In genomic region chr6:40714576-40715500, GRCh38 we compare ENCODE assay signal across 15 cellular contexts.
DNase-seq lines count a peak whose midpoint lies in the region; ATAC-seq and TF ChIP-seq lines count a peak whose summit lies in the region.
"Had no signal": no experiment of that assay in that cellular context is flagged by ENCODE, and none has a peak within 500 bp of the region (broad histone marks: within the 10 kb centered on the region; RNA-seq: fewer than 3 reads in every experiment).

No MANE protein-coding gene starts in this region.

- CTCF ChIA-PET in activated CD8-positive, alpha-beta T cell treated with anti-CD3 and anti-CD28 coated beads, Interleukin-2, amount 10 ng/mL, durations not matched to agents 7 days and 5 days (lab: Charles Lee), result interaction anchor here (1.1 kb wide), 1 partner anchor 10 kb away, joined by 3 read pairs; no protein-coding TSS in a partner anchor

- H3K27me3 ChIP-seq in mucosa of rectum (ENCODE audit: control insufficient read depth in 2 of 2, insufficient read depth in 2 of 2, low read length in 2 of 2), result no peaks in the 10 kb centered on the region
- H3K27me3 ChIP-seq: Peyer's patch, upper lobe of left lung had no signal

- peak overlapping the region in 1 of 2 donors; percentile 36 for H3K9ac ChIP-seq in mucosa of rectum (ENCODE audit: low read depth in 1 of 2, low read length in 2 of 2)
- H3K9ac ChIP-seq: parathyroid adenoma had no signal

- H3K27ac ChIP-seq in mucosa of rectum (ENCODE audit: low read depth in 2 of 2, low read length in 2 of 2), result peak overlapping the region; percentile 61 to 77
- no peak overlapping the region for H3K27ac ChIP-seq in coronary artery
- H3K27ac ChIP-seq: parathyroid adenoma, upper lobe of left lung had no signal

- TF ChIP-seq CTCF in coronary artery (IDR thresholded peaks at IDR 0.05), result no peak

- POLR2A ChIA-PET in activated CD8-positive, alpha-beta T cell treated with anti-CD3 and anti-CD28 coated beads, Interleukin-2, amount 10 ng/mL, durations not matched to agents 7 days and 5 days (lab: Charles Lee), result no interaction called here

- no peak overlapping the region for H3K27ac Mint-ChIP-seq in activated CD8-positive, alpha-beta T cell treated with anti-CD3 and anti-CD28 coated beads, Interleukin-2, amount 10 ng/mL, durations not matched to agents 7 days and 5 days
- H3K27ac Mint-ChIP-seq: activated T-helper 2 cell treated with anti-CD3 and anti-CD28 coated beads, Interferon-gamma antibody, Interleukin-2, Interleukin-4, amounts not matched to agents 10 μg/mL and 5 μg/mL and 100 μg/mL, durations not matched to agents 14 hours and 24 hours and 36 hours had no signal

- no peak for ATAC-seq in activated CD8-positive, alpha-beta T cell treated with anti-CD3 and anti-CD28 coated beads, Interleukin-2, amount 10 ng/mL, durations not matched to agents 7 days and 5 days

- H3K4me1 ChIP-seq in mucosa of rectum (ENCODE audit: control insufficient read depth in 2 of 2, insufficient read depth in 2 of 2, low read length in 2 of 2), result peaks cover 4 to 25% of the 10 kb centered on the region in 2 donors
- H3K4me1 ChIP-seq: parathyroid adenoma had no signal

- H3K4me3 ChIP-seq in mucosa of rectum (ENCODE audit: low read length in 2 of 2) (peak overlapping the region in 1 of 2 donors; percentile 33), coronary artery (no peak overlapping the region)
- H3K4me3 ChIP-seq: Peyer's patch, upper lobe of left lung had no signal

- H3K27me3 Mint-ChIP-seq in activated CD8-positive, alpha-beta T cell treated with anti-CD3 and anti-CD28 coated beads, Interleukin-2, amount 10 ng/mL, durations not matched to agents 7 days and 5 days (ENCODE audit: low read depth), result peaks cover 5% of the 10 kb centered on the region

- no peaks in the 10 kb centered on the region for H3K36me3 Mint-ChIP-seq in activated CD8-positive, alpha-beta T cell treated with anti-CD3 and anti-CD28 coated beads, Interleukin-2, amount 10 ng/mL, durations not matched to agents 7 days and 5 days (ENCODE audit: low read depth)

- H3K4me1 Mint-ChIP-seq in activated CD8-positive, alpha-beta T cell treated with anti-CD3 and anti-CD28 coated beads, Interleukin-2, amount 10 ng/mL, durations not matched to agents 7 days and 5 days (ENCODE audit: low read depth), result peaks cover 6% of the 10 kb centered on the region

- no peak overlapping the region for H3K4me3 Mint-ChIP-seq in activated CD8-positive, alpha-beta T cell treated with anti-CD3 and anti-CD28 coated beads, Interleukin-2, amount 10 ng/mL, durations not matched to agents 7 days and 5 days

- H3K9me3 ChIP-seq in mucosa of rectum (ENCODE audit: control insufficient read depth in 2 of 2, low read length in 2 of 2), result no peaks in the 10 kb centered on the region
- H3K9me3 ChIP-seq: Peyer's patch, upper lobe of left lung had no signal

- DNase-seq in COR-L47 (lab: John Stamatoyannopoulos, UW) (peak; percentile 90), NCI-H2029 (lab: John Stamatoyannopoulos, UW) (peak; percentile 95), SHP77 treated with DMSO at 0.1 percent for 48 hours (lab: John Stamatoyannopoulos, UW) (peak; percentile 97), NCI-H446 treated with DMSO at 0.1 percent for 48 hours (lab: John Stamatoyannopoulos, UW) (no peak), coronary artery (ENCODE audit: low spot score) (no peak)
- no peak for DNase-seq in activated CD8-positive, alpha-beta T cell treated with anti-CD3 and anti-CD28 coated beads, Interleukin-2, amount 10 ng/mL, durations not matched to agents 7 days and 5 days
- DNase-seq in activated naive CD4-positive, alpha-beta T cell treated with anti-CD3 and anti-CD28 coated beads, Interleukin-2, amount 50 U/mL, for 16 hours, result no peak
- DNase-seq: activated CD4-positive, alpha-beta T cell treated with anti-CD3 and anti-CD28 coated beads, Interleukin-2, amount 50 U/mL, for 48 hours; mammary epithelial cell; NCI-H2107; upper lobe of left lung had no signal

- no peaks in the 10 kb centered on the region for H3K36me3 ChIP-seq in mucosa of rectum (ENCODE audit: control insufficient read depth in 2 of 2, insufficient read depth in 2 of 2, low read length in 2 of 2)
- H3K36me3 ChIP-seq: Peyer's patch, upper lobe of left lung had no signal

- H3K9me3 Mint-ChIP-seq in activated CD8-positive, alpha-beta T cell treated with anti-CD3 and anti-CD28 coated beads, Interleukin-2, amount 10 ng/mL, durations not matched to agents 7 days and 5 days (ENCODE audit: insufficient read depth), result no peaks in the 10 kb centered on the region
- H3K9me3 Mint-ChIP-seq: activated T-helper 2 cell treated with anti-CD3 and anti-CD28 coated beads, Interferon-gamma antibody, Interleukin-2, Interleukin-4, amounts not matched to agents 10 μg/mL and 5 μg/mL and 100 μg/mL, durations not matched to agents 14 hours and 24 hours and 36 hours had no signal

Comparison
In these comparisons a context has a peak if more than half of its experiments do, and no peak if none do; other contexts are left out.
1. DNase-seq: peak in COR-L47 (single experiment), NCI-H2029 (single experiment) and SHP77 treated with DMSO at 0.1 percent for 48 hours (single experiment); none in NCI-H446 treated with DMSO at 0.1 percent for 48 hours (single experiment), activated CD8-positive, alpha-beta T cell treated with anti-CD3 and anti-CD28 coated beads, Interleukin-2, amount 10 ng/mL, durations not matched to agents 7 days and 5 days (single experiment), activated naive CD4-positive, alpha-beta T cell treated with anti-CD3 and anti-CD28 coated beads, Interleukin-2, amount 50 U/mL, for 16 hours (single experiment) and coronary artery (single experiment).
2. H3K27ac ChIP-seq: peak in mucosa of rectum (2 of 2); none in coronary artery (0 of 2).